ENCODE assay signal across 30 cellular contexts in genomic region chr13:26213345-26213744, GRCh38.
"Had no signal": no experiment of that assay in that cellular context is flagged by ENCODE, and none has a peak within 500 bp of the region (broad histone marks: within the 10 kb centered on the region; RNA-seq: fewer than 3 reads in every experiment).

No MANE protein-coding gene starts in this region.

- H3K4me3 ChIP-seq: adrenal gland, body of pancreas, esophagus squamous epithelium, gastroesophageal sphincter, heart right ventricle had no signal

- H3K27ac ChIP-seq: adrenal gland, body of pancreas, epithelial cell of prostate, esophagus squamous epithelium, gastroesophageal sphincter, heart right ventricle, VCaP had no signal

- H3K27me3 ChIP-seq: adrenal gland, body of pancreas, esophagus squamous epithelium, gastroesophageal sphincter, heart right ventricle had no signal

- FAIRE-seq: colon, endometrium, endothelial cell of umbilical vein had no signal

- ATAC-seq: activated naive CD8-positive, alpha-beta T cell treated with anti-CD3 and anti-CD28 coated beads, Interleukin-2, amount 50 U/mL, for 24 hours; activated T-helper 17 cell treated with anti-CD3 and anti-CD28 coated beads, Interleukin-2, amount 50 U/mL, for 72 hours; body of pancreas; gastroesophageal sphincter; heart right ventricle; WTC11 had no signal

- DNase-seq: activated CD4-positive, alpha-beta memory T cell treated with anti-CD3 and anti-CD28 coated beads, Interleukin-2, amount 10 ng/mL, durations not matched to agents 7 days and 5 days; activated CD4-positive, alpha-beta T cell treated with anti-CD3 and anti-CD28 coated beads for 1 hour; activated CD4-positive, alpha-beta T cell treated with anti-CD3 and anti-CD28 coated beads for 4 hours; activated CD4-positive, alpha-beta T cell treated with anti-CD3 and anti-CD28 coated beads, Interleukin-2, amount 10 ng/mL, durations not matched to agents 7 days and 5 days; activated CD4-positive, alpha-beta T cell treated with anti-CD3 and anti-CD28 coated beads, Interleukin-2, amount 50 U/mL, for 4 hours; activated CD8-positive, alpha-beta memory T cell treated with anti-CD3 and anti-CD28 coated beads, Interleukin-2, amount 50 U/mL, for 48 hours; activated effector memory CD4-positive, alpha-beta T cell treated with Interleukin-2 at 50 U/mL for 16 hours; activated naive CD4-positive, alpha-beta T cell treated with anti-CD3 and anti-CD28 coated beads for 36 hours; activated naive CD8-positive, alpha-beta T cell treated with anti-CD3 and anti-CD28 coated beads for 36 hours; activated naive CD8-positive, alpha-beta T cell treated with anti-CD3 and anti-CD28 coated beads, Interleukin-2, amount 50 U/mL, for 24 hours; activated T-cell treated with anti-CD3 and anti-CD28 coated beads for 4 hours; activated T-cell treated with anti-CD3 and anti-CD28 coated beads, Interleukin-2, amount 50 U/mL, for 24 hours; adrenal gland; amygdala; aorta; body of pancreas; caudate nucleus; effector CD8-positive, alpha-beta T cell; esophagus squamous epithelium; foreskin melanocyte; heart right ventricle; T-helper 2 cell had no signal

- H3K9me3 ChIP-seq: adrenal gland, body of pancreas, esophagus squamous epithelium, gastroesophageal sphincter, heart right ventricle had no signal

- H3K4me1 ChIP-seq: adrenal gland, body of pancreas, esophagus squamous epithelium, gastroesophageal sphincter had no signal
